In the genomic region with DNA sequence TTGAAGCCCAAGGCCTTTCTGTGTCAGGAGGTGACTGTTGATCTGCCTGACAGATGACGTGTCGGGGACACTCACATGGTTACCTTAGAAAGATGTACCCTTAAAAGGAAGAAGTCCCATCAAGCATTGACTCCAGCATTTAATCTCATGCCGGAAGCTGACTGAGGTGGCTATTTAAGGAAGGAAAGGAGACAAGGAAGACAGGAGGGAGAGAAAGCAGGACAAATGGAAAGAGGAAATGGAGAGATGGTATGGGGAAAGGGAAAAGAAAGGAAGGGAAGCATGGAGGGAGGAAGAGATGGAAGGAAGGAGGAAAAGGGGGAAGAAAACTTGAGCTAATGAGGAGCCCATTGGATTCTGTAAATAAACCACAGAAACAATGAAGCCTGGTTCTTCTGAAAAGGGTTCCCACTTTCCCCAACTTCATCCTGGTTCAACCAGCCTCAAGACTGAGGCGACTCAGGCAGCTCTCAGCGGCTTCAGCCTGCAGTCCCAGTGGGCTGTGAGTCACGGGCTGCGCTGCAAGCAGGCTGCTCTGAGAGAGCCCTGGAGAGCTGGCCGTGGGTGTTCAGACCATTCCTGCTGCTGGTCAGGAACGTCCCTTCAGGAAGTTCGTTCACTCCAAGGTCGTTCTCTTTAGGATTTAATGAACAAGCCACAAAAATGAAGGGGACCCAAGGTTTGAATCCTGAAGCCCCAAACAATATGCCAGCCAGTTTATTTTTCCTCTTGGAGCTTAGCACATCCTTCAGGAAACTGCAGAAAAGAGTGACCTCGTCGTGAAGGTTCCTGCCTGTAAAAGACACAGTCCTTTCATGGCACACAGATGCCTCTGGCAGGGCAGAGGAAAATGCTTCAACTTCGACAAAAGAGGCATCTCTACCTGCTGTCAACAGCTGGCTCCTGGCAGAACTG, we compare ENCODE assay signal across 12 cellular contexts.
DNase-seq lines count a peak whose midpoint lies in the region; ATAC-seq and TF ChIP-seq lines count a peak whose summit lies in the region.
"Had no signal": no experiment of that assay in that cellular context is flagged by ENCODE, and none has a peak within 500 bp of the region (broad histone marks: within the 10 kb centered on the region; RNA-seq: fewer than 3 reads in every experiment).

No MANE protein-coding gene starts in this region.

- peaks cover 68 to 85% of the 10 kb centered on the region in 2 donors for H3K27me3 Mint-ChIP-seq in effector memory CD8-positive, alpha-beta T cell
- H3K27me3 Mint-ChIP-seq in activated T-cell treated with anti-CD3 and anti-CD28 coated beads, Interleukin-2, amount 50 U/mL, for 24 hours = peaks cover 59% of the 10 kb centered on the region

- DNase-seq in D341Med (ENCODE audit: low spot score) = peak; percentile 40
- DNase-seq in RWPE2 (ENCODE audit: low spot score) = no peak
- DNase-seq in fibroblast of the conjunctiva (ENCODE audit: low read depth) = peak; percentile 49
- DNase-seq in ovary = peak; percentile 51 to 63 (median 57)
- no peak for DNase-seq in NCI-H510A treated with DMSO at 0.1 percent for 48 hours (lab: John Stamatoyannopoulos, UW)
- no peak for DNase-seq in NCI-H1417 treated with DMSO at 0.1 percent for 48 hours (lab: John Stamatoyannopoulos, UW)
- no peak for DNase-seq in effector memory CD8-positive, alpha-beta T cell
- DNase-seq in activated T-cell treated with anti-CD3 and anti-CD28 coated beads, Interleukin-2, amount 50 U/mL, for 24 hours = no peak
- DNase-seq: DND-41, esophagus squamous epithelium had no signal

- H3K27me3 ChIP-seq in RWPE2 (ENCODE audit: insufficient read depth, poor library complexity, severe bottlenecking) (no peaks in the 10 kb centered on the region), ovary (no peaks in the 10 kb centered on the region)
- H3K27me3 ChIP-seq: esophagus squamous epithelium, thyroid gland had no signal

- TF ChIP-seq EP300 in ovary (IDR thresholded peaks at IDR 0.05) = no peak

- H3K4me3 ChIP-seq in RWPE2 (ENCODE audit: severe bottlenecking) (no peak overlapping the region), ovary (no peak overlapping the region)
- H3K4me3 ChIP-seq: esophagus squamous epithelium, skin epidermis, thyroid gland had no signal

- H3K27ac Mint-ChIP-seq in effector memory CD8-positive, alpha-beta T cell = no peak overlapping the region
- no peak overlapping the region for H3K27ac Mint-ChIP-seq in activated T-cell treated with anti-CD3 and anti-CD28 coated beads, Interleukin-2, amount 50 U/mL, for 24 hours

- H3K27ac ChIP-seq in RWPE2 (ENCODE audit: poor library complexity, severe bottlenecking) (no peak overlapping the region), ovary (no peak overlapping the region)
- H3K27ac ChIP-seq: thyroid gland had no signal

- no peak overlapping the region for H3K4me3 Mint-ChIP-seq in effector memory CD8-positive, alpha-beta T cell
- no peak overlapping the region for H3K4me3 Mint-ChIP-seq in activated T-cell treated with anti-CD3 and anti-CD28 coated beads, Interleukin-2, amount 50 U/mL, for 24 hours

- ATAC-seq in RWPE2 (ENCODE audit: low read depth) = peak; percentile 97
- no peak for ATAC-seq in effector memory CD8-positive, alpha-beta T cell (replicated peaks)

- intact Hi-C loops in ovary (cut with DNase I) = no loop called here

- TF ChIP-seq CTCF in RWPE2 (IDR thresholded peaks at IDR 0.05; ENCODE audit: poor library complexity, severe bottlenecking) (no peak), ovary (IDR thresholded peaks at IDR 0.05) (no peak)

- H3K36me3 ChIP-seq in RWPE2 (ENCODE audit: low read depth) (no peaks in the 10 kb centered on the region), ovary (no peaks in the 10 kb centered on the region)
- H3K36me3 ChIP-seq: esophagus squamous epithelium, thyroid gland had no signal

- peaks cover 0 to 4% of the 10 kb centered on the region in 2 donors for H3K4me1 Mint-ChIP-seq in effector memory CD8-positive, alpha-beta T cell (ENCODE audit: low read depth in 2 of 2)
- no peaks in the 10 kb centered on the region for H3K4me1 Mint-ChIP-seq in activated T-cell treated with anti-CD3 and anti-CD28 coated beads, Interleukin-2, amount 50 U/mL, for 24 hours (ENCODE audit: low read depth)

- H3K4me1 ChIP-seq in RWPE2 (ENCODE audit: insufficient read depth, poor library complexity, severe bottlenecking) (no peaks in the 10 kb centered on the region), ovary (ENCODE audit: insufficient read depth) (peaks cover 4% of the 10 kb centered on the region)
- H3K4me1 ChIP-seq: thyroid gland had no signal

- no peak for TF ChIP-seq POLR2A in ovary (IDR thresholded peaks at IDR 0.05)

- WGBS in ovary, 3 donors = 32 to 41% (median 33%) methylated on average over 14 of the region's 14 CpGs

- H3K36me3 Mint-ChIP-seq in effector memory CD8-positive, alpha-beta T cell (ENCODE audit: insufficient read depth) = no peaks in the 10 kb centered on the region
- H3K36me3 Mint-ChIP-seq in activated T-cell treated with anti-CD3 and anti-CD28 coated beads, Interleukin-2, amount 50 U/mL, for 24 hours (ENCODE audit: low read depth) = no peaks in the 10 kb centered on the region

- peaks cover 0 to 2% of the 10 kb centered on the region in 2 donors for H3K9me3 Mint-ChIP-seq in effector memory CD8-positive, alpha-beta T cell
- H3K9me3 Mint-ChIP-seq in activated T-cell treated with anti-CD3 and anti-CD28 coated beads, Interleukin-2, amount 50 U/mL, for 24 hours = peaks cover 10% of the 10 kb centered on the region

- H3K9me3 ChIP-seq in RWPE2 (ENCODE audit: severe bottlenecking) = peaks cover 8% of the 10 kb centered on the region
- no peaks in the 10 kb centered on the region for H3K9me3 ChIP-seq in ovary
- H3K9me3 ChIP-seq: thyroid gland had no signal

Comparison
In these comparisons a context has a peak if more than half of its experiments do, and no peak if none do; other contexts are left out.
1. DNase-seq: peak in D341Med (single experiment), fibroblast of the conjunctiva (single experiment) and ovary (5 of 5); none in RWPE2 (single experiment), NCI-H510A treated with DMSO at 0.1 percent for 48 hours (single experiment), NCI-H1417 treated with DMSO at 0.1 percent for 48 hours (single experiment), effector memory CD8-positive, alpha-beta T cell (0 of 3) and activated T-cell treated with anti-CD3 and anti-CD28 coated beads, Interleukin-2, amount 50 U/mL, for 24 hours (single experiment).